1 cellular context compared by ENCODE assay signal in the genomic region with DNA sequence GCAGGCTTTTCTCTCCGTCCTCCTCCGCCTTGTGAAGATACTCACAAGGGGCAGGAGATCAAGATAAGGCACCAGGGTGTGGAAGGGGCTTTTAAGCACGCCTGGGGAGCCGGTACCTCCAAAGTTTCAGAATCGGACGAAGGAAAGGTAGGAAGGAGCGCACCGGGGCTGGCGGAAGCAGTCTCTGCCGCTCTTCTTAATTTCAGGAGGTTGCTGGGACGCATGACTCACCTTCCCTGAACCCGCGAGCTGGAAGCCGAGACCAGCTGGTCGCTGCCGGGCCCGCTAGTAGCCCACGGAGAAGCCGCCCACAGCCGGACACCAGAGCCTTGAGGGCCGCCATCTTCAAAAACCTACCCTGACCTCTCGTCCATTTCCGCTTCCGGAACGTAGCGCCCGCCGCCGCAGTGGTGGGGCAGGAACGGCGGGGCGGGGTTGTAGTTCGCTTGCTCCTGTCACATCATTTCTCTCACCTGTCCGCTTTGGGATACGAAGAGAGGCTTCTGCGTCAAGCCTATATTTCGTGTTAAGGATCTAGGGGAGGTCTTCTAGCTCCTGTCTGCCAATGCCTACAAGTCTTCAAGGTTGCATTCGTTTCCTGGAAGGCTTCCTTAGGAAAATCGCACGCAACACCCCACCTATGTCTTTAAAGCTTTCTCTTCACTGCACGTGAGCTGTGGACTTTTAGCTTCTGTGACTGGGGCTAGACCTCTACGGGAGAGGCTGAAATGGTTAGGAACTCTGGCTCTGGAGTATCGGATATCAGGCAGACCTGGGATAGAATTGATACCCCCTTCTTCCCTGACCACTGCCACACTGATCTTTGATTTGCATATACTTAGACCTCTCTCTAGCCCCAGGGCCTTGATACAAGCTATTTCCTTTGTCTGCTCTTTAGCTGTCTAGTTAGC.
TF ChIP-seq lines count a peak whose summit lies in the region.

A gene (minus strand): TSS at position 355 of the 911 bp plus-strand sequence. CDS start 12 bp downstream, at position 343.

TF ChIP-seq in HepG2, 621 proteins besides CTCF, POLR2A, EP300 and RAD21 (continued from another document and continues in another):
- TF ChIP-seq, protein P1, sequence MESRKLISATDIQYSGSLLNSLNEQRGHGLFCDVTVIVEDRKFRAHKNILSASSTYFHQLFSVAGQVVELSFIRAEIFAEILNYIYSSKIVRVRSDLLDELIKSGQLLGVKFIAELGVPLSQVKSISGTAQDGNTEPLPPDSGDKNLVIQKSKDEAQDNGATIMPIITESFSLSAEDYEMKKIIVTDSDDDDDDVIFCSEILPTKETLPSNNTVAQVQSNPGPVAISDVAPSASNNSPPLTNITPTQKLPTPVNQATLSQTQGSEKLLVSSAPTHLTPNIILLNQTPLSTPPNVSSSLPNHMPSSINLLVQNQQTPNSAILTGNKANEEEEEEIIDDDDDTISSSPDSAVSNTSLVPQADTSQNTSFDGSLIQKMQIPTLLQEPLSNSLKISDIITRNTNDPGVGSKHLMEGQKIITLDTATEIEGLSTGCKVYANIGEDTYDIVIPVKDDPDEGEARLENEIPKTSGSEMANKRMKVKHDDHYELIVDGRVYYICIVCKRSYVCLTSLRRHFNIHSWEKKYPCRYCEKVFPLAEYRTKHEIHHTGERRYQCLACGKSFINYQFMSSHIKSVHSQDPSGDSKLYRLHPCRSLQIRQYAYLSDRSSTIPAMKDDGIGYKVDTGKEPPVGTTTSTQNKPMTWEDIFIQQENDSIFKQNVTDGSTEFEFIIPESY (CRISPR knock-in tag; IDR thresholded peaks at IDR 0.05): no peak
- TF ChIP-seq, protein P2, sequence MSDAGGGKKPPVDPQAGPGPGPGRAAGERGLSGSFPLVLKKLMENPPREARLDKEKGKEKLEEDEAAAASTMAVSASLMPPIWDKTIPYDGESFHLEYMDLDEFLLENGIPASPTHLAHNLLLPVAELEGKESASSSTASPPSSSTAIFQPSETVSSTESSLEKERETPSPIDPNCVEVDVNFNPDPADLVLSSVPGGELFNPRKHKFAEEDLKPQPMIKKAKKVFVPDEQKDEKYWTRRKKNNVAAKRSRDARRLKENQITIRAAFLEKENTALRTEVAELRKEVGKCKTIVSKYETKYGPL (CRISPR knock-in tag; IDR thresholded peaks at IDR 0.05): no peak
- no peak; the same call in 1 of the 2 replicates for TF ChIP-seq ISL2 (CRISPR knock-in tag; IDR thresholded peaks at IDR 0.05)
- peak; percentile 74; the same call in 1 of the 2 replicates for TF ChIP-seq SIN3B (IDR thresholded peaks at IDR 0.05; ENCODE audit: low read length)
- TF ChIP-seq ZNF883 (CRISPR knock-in tag; IDR thresholded peaks at IDR 0.05; ENCODE audit: not compliant biosample characterization): peak; percentile 81
- TF ChIP-seq, protein P3, sequence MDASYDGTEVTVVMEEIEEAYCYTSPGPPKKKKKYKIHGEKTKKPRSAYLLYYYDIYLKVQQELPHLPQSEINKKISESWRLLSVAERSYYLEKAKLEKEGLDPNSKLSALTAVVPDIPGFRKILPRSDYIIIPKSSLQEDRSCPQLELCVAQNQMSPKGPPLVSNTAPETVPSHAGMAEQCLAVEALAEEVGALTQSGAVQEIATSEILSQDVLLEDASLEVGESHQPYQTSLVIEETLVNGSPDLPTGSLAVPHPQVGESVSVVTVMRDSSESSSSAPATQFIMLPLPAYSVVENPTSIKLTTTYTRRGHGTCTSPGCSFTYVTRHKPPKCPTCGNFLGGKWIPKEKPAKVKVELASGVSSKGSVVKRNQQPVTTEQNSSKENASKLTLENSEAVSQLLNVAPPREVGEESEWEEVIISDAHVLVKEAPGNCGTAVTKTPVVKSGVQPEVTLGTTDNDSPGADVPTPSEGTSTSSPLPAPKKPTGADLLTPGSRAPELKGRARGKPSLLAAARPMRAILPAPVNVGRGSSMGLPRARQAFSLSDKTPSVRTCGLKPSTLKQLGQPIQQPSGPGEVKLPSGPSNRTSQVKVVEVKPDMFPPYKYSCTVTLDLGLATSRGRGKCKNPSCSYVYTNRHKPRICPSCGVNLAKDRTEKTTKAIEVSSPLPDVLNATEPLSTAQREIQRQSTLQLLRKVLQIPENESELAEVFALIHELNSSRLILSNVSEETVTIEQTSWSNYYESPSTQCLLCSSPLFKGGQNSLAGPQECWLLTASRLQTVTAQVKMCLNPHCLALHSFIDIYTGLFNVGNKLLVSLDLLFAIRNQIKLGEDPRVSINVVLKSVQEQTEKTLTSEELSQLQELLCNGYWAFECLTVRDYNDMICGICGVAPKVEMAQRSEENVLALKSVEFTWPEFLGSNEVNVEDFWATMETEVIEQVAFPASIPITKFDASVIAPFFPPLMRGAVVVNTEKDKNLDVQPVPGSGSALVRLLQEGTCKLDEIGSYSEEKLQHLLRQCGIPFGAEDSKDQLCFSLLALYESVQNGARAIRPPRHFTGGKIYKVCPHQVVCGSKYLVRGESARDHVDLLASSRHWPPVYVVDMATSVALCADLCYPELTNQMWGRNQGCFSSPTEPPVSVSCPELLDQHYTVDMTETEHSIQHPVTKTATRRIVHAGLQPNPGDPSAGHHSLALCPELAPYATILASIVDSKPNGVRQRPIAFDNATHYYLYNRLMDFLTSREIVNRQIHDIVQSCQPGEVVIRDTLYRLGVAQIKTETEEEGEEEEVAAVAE (CRISPR knock-in tag; IDR thresholded peaks at IDR 0.05; ENCODE audit: borderline replicate concordance): peak; percentile 24; the same call in 1 of the 2 replicates
- TF ChIP-seq ZSCAN31 (CRISPR knock-in tag; IDR thresholded peaks at IDR 0.05; ENCODE audit: low read depth): no peak
- peak; percentile 71; the same call in 1 of the 2 replicates for TF ChIP-seq SPEN (CRISPR knock-in tag; IDR thresholded peaks at IDR 0.05; ENCODE audit: low read depth)
- TF ChIP-seq, protein P4, sequence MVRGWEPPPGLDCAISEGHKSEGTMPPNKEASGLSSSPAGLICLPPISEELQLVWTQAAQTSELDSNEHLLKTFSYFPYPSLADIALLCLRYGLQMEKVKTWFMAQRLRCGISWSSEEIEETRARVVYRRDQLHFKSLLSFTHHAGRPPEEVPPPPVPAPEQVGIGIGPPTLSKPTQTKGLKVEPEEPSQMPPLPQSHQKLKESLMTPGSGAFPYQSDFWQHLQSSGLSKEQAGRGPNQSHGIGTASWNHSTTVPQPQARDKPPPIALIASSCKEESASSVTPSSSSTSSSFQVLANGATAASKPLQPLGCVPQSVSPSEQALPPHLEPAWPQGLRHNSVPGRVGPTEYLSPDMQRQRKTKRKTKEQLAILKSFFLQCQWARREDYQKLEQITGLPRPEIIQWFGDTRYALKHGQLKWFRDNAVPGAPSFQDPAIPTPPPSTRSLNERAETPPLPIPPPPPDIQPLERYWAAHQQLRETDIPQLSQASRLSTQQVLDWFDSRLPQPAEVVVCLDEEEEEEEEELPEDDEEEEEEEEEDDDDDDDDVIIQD (CRISPR knock-in tag; IDR thresholded peaks at IDR 0.05; ENCODE audit: low read depth): peak; percentile 58; the same call in 1 of the 2 replicates
- TF ChIP-seq ZNF75D (CRISPR knock-in tag; IDR thresholded peaks at IDR 0.05; ENCODE audit: borderline replicate concordance): 0 out of 2 replicates have a peak, but pooled peaks have one; percentile 25
- TF ChIP-seq SYNCRIP (IDR thresholded peaks at IDR 0.05; ENCODE audit: insufficient read depth, low read depth, low read length): no peak
- peak; percentile 85 for TF ChIP-seq ZNF205 (CRISPR knock-in tag; IDR thresholded peaks at IDR 0.05)
- no peak for TF ChIP-seq MXI1 (IDR thresholded peaks at IDR 0.05; ENCODE audit: borderline replicate concordance, low read depth, low read length)
- TF ChIP-seq ZNF432 (CRISPR knock-in tag; IDR thresholded peaks at IDR 0.05; ENCODE audit: borderline replicate concordance): no peak
- TF ChIP-seq, protein P5, sequence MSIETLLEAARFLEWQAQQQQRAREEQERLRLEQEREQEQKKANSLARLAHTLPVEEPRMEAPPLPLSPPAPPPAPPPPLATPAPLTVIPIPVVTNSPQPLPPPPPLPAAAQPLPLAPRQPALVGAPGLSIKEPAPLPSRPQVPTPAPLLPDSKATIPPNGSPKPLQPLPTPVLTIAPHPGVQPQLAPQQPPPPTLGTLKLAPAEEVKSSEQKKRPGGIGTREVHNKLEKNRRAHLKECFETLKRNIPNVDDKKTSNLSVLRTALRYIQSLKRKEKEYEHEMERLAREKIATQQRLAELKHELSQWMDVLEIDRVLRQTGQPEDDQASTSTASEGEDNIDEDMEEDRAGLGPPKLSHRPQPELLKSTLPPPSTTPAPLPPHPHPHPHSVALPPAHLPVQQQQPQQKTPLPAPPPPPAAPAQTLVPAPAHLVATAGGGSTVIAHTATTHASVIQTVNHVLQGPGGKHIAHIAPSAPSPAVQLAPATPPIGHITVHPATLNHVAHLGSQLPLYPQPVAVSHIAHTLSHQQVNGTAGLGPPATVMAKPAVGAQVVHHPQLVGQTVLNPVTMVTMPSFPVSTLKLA (IDR thresholded peaks at IDR 0.05): no peak
- TF ChIP-seq SOX6 (IDR thresholded peaks at IDR 0.05): no peak
- 0 out of 2 replicates have a peak, but pooled peaks have one; percentile 50 for TF ChIP-seq SOX6 (CRISPR knock-in tag; IDR thresholded peaks at IDR 0.05)
- no peak for TF ChIP-seq ZNF33A (CRISPR knock-in tag; IDR thresholded peaks at IDR 0.05; ENCODE audit: borderline replicate concordance)
- peak; percentile 71 for TF ChIP-seq ZNF124 (CRISPR knock-in tag; IDR thresholded peaks at IDR 0.05)
- no peak for TF ChIP-seq JDP2 (CRISPR knock-in tag; IDR thresholded peaks at IDR 0.05; ENCODE audit: borderline replicate concordance)
- TF ChIP-seq, protein P6, sequence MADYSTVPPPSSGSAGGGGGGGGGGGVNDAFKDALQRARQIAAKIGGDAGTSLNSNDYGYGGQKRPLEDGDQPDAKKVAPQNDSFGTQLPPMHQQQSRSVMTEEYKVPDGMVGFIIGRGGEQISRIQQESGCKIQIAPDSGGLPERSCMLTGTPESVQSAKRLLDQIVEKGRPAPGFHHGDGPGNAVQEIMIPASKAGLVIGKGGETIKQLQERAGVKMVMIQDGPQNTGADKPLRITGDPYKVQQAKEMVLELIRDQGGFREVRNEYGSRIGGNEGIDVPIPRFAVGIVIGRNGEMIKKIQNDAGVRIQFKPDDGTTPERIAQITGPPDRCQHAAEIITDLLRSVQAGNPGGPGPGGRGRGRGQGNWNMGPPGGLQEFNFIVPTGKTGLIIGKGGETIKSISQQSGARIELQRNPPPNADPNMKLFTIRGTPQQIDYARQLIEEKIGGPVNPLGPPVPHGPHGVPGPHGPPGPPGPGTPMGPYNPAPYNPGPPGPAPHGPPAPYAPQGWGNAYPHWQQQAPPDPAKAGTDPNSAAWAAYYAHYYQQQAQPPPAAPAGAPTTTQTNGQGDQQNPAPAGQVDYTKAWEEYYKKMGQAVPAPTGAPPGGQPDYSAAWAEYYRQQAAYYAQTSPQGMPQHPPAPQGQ (CRISPR knock-in tag; IDR thresholded peaks at IDR 0.05; ENCODE audit: borderline replicate concordance): no peak
- peak; percentile 95 for TF ChIP-seq KAT7 (CRISPR knock-in tag; IDR thresholded peaks at IDR 0.05; ENCODE audit: borderline replicate concordance)
- no peak for TF ChIP-seq NBN (conservative IDR thresholded peaks at IDR 0.05)
- no peak for TF ChIP-seq RCOR2 (CRISPR knock-in tag; IDR thresholded peaks at IDR 0.05)
- peak; percentile 94 for TF ChIP-seq THAP11 (CRISPR knock-in tag; IDR thresholded peaks at IDR 0.05)
- TF ChIP-seq TRIM24 (CRISPR knock-in tag; IDR thresholded peaks at IDR 0.05): 0 out of 2 replicates have a peak, but pooled peaks have one; percentile 63
- TF ChIP-seq RARA (CRISPR knock-in tag; IDR thresholded peaks at IDR 0.05): peak; percentile 68
- TF ChIP-seq ZNF775 (CRISPR knock-in tag; IDR thresholded peaks at IDR 0.05; ENCODE audit: borderline replicate concordance): no peak
- TF ChIP-seq PCBP2 (optimal IDR thresholded peaks at IDR 0.05; ENCODE audit: low read depth, low read length, poor library complexity, severe bottlenecking): no peak
- no peak for TF ChIP-seq ZNF20 (CRISPR knock-in tag; IDR thresholded peaks at IDR 0.05)
- TF ChIP-seq HOXD1 (CRISPR knock-in tag; IDR thresholded peaks at IDR 0.05): no peak
- TF ChIP-seq EZH2 (conservative IDR thresholded peaks at IDR 0.05; ENCODE audit: low read depth, low read length): no peak
- no peak for TF ChIP-seq SMYD3 (CRISPR knock-in tag; IDR thresholded peaks at IDR 0.05)
- TF ChIP-seq ZNF672 (CRISPR knock-in tag; IDR thresholded peaks at IDR 0.05): no peak
- no peak for TF ChIP-seq HNRNPH1 (optimal IDR thresholded peaks at IDR 0.05; ENCODE audit: low read depth, low read length)
- no peak for TF ChIP-seq HOXA9 (CRISPR knock-in tag; IDR thresholded peaks at IDR 0.05; ENCODE audit: borderline replicate concordance)
- TF ChIP-seq ZC3H4 (CRISPR knock-in tag; IDR thresholded peaks at IDR 0.05; ENCODE audit: borderline replicate concordance): peak; percentile 65; the same call in 1 of the 2 replicates
- TF ChIP-seq KLF15 (CRISPR knock-in tag; IDR thresholded peaks at IDR 0.05; ENCODE audit: borderline replicate concordance): no peak
- no peak for TF ChIP-seq NPAS2 (CRISPR knock-in tag; IDR thresholded peaks at IDR 0.05; ENCODE audit: borderline replicate concordance)
- TF ChIP-seq, protein P7, sequence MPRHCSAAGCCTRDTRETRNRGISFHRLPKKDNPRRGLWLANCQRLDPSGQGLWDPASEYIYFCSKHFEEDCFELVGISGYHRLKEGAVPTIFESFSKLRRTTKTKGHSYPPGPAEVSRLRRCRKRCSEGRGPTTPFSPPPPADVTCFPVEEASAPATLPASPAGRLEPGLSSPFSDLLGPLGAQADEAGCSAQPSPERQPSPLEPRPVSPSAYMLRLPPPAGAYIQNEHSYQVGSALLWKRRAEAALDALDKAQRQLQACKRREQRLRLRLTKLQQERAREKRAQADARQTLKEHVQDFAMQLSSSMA (CRISPR knock-in tag; IDR thresholded peaks at IDR 0.05): no peak; the same call in 1 of the 2 replicates
- TF ChIP-seq, protein P8, sequence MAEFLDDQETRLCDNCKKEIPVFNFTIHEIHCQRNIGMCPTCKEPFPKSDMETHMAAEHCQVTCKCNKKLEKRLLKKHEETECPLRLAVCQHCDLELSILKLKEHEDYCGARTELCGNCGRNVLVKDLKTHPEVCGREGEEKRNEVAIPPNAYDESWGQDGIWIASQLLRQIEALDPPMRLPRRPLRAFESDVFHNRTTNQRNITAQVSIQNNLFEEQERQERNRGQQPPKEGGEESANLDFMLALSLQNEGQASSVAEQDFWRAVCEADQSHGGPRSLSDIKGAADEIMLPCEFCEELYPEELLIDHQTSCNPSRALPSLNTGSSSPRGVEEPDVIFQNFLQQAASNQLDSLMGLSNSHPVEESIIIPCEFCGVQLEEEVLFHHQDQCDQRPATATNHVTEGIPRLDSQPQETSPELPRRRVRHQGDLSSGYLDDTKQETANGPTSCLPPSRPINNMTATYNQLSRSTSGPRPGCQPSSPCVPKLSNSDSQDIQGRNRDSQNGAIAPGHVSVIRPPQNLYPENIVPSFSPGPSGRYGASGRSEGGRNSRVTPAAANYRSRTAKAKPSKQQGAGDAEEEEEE (CRISPR knock-in tag; IDR thresholded peaks at IDR 0.05; ENCODE audit: borderline replicate concordance): no peak
- TF ChIP-seq FOSL2 (CRISPR knock-in tag; IDR thresholded peaks at IDR 0.05): peak; percentile 48
- no peak for TF ChIP-seq FOXM1 (CRISPR knock-in tag; IDR thresholded peaks at IDR 0.05)
- TF ChIP-seq NFRKB (IDR thresholded peaks at IDR 0.05): no peak
- no peak for TF ChIP-seq ZFP41 (CRISPR knock-in tag; IDR thresholded peaks at IDR 0.05; ENCODE audit: borderline replicate concordance)
- no peak for TF ChIP-seq GTF3A (CRISPR knock-in tag; conservative IDR thresholded peaks at IDR 0.05)
- peak; percentile 66 for TF ChIP-seq NFYC (CRISPR knock-in tag; IDR thresholded peaks at IDR 0.05)
- TF ChIP-seq KDM1A (CRISPR knock-in tag; IDR thresholded peaks at IDR 0.05): no peak
